Comparison of ENCODE assay signal across 18 cellular contexts in genomic region chr1:167467126-167467725, GRCh38. TPM values are rescaled to one million over a fixed set of nuclear protein-coding genes. Genes with fewer than 3 reads are reported as not detected.
DNase-seq lines count a peak whose midpoint lies in the region; ATAC-seq and TF ChIP-seq lines count a peak whose summit lies in the region.
"Had no signal": no experiment of that assay in that cellular context is flagged by ENCODE, and none has a peak within 500 bp of the region (broad histone marks: within the 10 kb centered on the region; RNA-seq: fewer than 3 reads in every experiment).

No MANE protein-coding gene starts in this region.

- H2AFZ ChIP-seq in DND-41 (ENCODE audit: low read depth, low read length): no peak overlapping the region

- H3K23ac ChIP-seq in mesendoderm (ENCODE audit: low read length): no peak overlapping the region

- TF ChIP-seq POLR2A in spleen (IDR thresholded peaks at IDR 0.05): no peak

- no peak overlapping the region for H2BK15ac ChIP-seq in mesendoderm (replicated peaks; ENCODE audit: low read depth)

- H3K27ac Mint-ChIP-seq in brain: peak overlapping the region in 3 of 5 experiments; percentile 19 to 90 (median 83)

- no peak overlapping the region for H3K4me2 ChIP-seq in DND-41 (ENCODE audit: insufficient read depth, low read length)
- H3K4me2 ChIP-seq in mesendoderm (ENCODE audit: low read length): no peak overlapping the region
- H3K4me2 ChIP-seq: KMS-11 had no signal

- peaks cover 19% of the 10 kb centered on the region for H4K20me1 ChIP-seq in DND-41 (ENCODE audit: insufficient read depth, low read length)

- no CpG with 5 or more reads among the region's 15 CpGs for WGBS in mesendoderm (ENCODE audit: extremely low coverage, insufficient coverage, low lambda C conversion rate)
- WGBS in spleen, 5 donors: 89 to 97% (median 92%) methylated on average over 15 of the region's 15 CpGs

- H3K27me3 Mint-ChIP-seq in brain: peaks cover 3% of the 10 kb centered on the region

- no peak overlapping the region for H4K8ac ChIP-seq in mesendoderm (ENCODE audit: low read depth, low read length)

- H3K27ac ChIP-seq in DND-41 (ENCODE audit: low read length) (peak overlapping the region; percentile 6; the same call in 1 of the 2 replicates), mesendoderm (ENCODE audit: low read depth, low read length) (no peak overlapping the region), spleen (peak overlapping the region in 1 of 8 donors; percentile 14)
- H3K27ac ChIP-seq: body of pancreas, C4-2B, KMS-11, testis had no signal

- peaks cover 48% of the 10 kb centered on the region for H3K4me1 Mint-ChIP-seq in brain

- no peak for DNase-seq in DND-41
- peak; percentile 20 for DNase-seq in MG63
- peak; percentile 43 for DNase-seq in mesendoderm
- no peak for DNase-seq in spleen
- DNase-seq in NCI-H524 treated with DMSO at 0.1 percent for 48 hours (lab: John Stamatoyannopoulos, UW): no peak
- no peak for DNase-seq in activated CD8-positive, alpha-beta memory T cell treated with anti-CD3 and anti-CD28 coated beads for 24 hours
- DNase-seq: activated CD8-positive, alpha-beta memory T cell treated with anti-CD3 and anti-CD28 coated beads, Interleukin-2, amount 50 U/mL, for 4 hours; body of pancreas; left ventricle myocardium superior; NCI-H1694; NCI-H774; SHP77 treated with DMSO at 0.1 percent for 48 hours; testis had no signal

- H3K4me3 ChIP-seq in DND-41 (ENCODE audit: low read depth in 1 of 2, low read length in 2 of 2): no peak overlapping the region
- H3K4me3 ChIP-seq in MG63: no peak overlapping the region
- H3K4me3 ChIP-seq in mesendoderm (ENCODE audit: low read length): no peak overlapping the region
- H3K4me3 ChIP-seq in spleen: no peak overlapping the region
- H3K4me3 ChIP-seq: body of pancreas, testis had no signal

- H3K27me3 ChIP-seq in DND-41 (ENCODE audit: insufficient read depth, low read length, poor library complexity) (no peaks in the 10 kb centered on the region), MG63 (no peaks in the 10 kb centered on the region), mesendoderm (ENCODE audit: insufficient read depth, low read length, poor library complexity) (no peaks in the 10 kb centered on the region), spleen (replicated peaks in 1 of 7) (no peaks in the 10 kb centered on the region)
- H3K27me3 ChIP-seq: body of pancreas, testis had no signal

- H2BK120ac ChIP-seq in mesendoderm (ENCODE audit: low read depth, low read length): no peak overlapping the region

- intact Hi-C loops in spleen (cut with DNase I; ENCODE audit: low total_unique reads): no loop called here

- H3K4me1 ChIP-seq in DND-41 (ENCODE audit: insufficient read depth, low read length) (peaks cover 8% of the 10 kb centered on the region), mesendoderm (ENCODE audit: control insufficient read depth, low read depth, low read length) (no peaks in the 10 kb centered on the region), spleen (peaks cover 0 to 41% (median 6%) of the 10 kb centered on the region in 6 donors)
- H3K4me1 ChIP-seq: body of pancreas had no signal

- H3K56ac ChIP-seq in mesendoderm (ENCODE audit: low read length): no peak overlapping the region

- TF ChIP-seq CTCF in DND-41 (IDR thresholded peaks at IDR 0.05; ENCODE audit: borderline replicate concordance, extremely low read depth, low read length, poor library complexity, severe bottlenecking) (no peak), brain (conservative IDR thresholded peaks at IDR 0.05) (no peak), spleen (IDR thresholded peaks at IDR 0.05 in 8 of 11, conservative IDR thresholded peaks at IDR 0.05 in 3 of 11) (no peak)

- no peak overlapping the region for H3K4me3 Mint-ChIP-seq in brain

- no peaks in the 10 kb centered on the region for H3K79me1 ChIP-seq in mesendoderm (ENCODE audit: low read length)

- H2BK5ac ChIP-seq in mesendoderm (ENCODE audit: low read length): no peak overlapping the region

- no peak overlapping the region for H3K4ac ChIP-seq in mesendoderm (ENCODE audit: low read depth, low read length)

- H3K9me3 ChIP-seq in DND-41 (ENCODE audit: insufficient read depth, low read length, severe bottlenecking): no peaks in the 10 kb centered on the region
- H3K9me3 ChIP-seq in MG63: no peaks in the 10 kb centered on the region
- no peaks in the 10 kb centered on the region for H3K9me3 ChIP-seq in spleen
- H3K9me3 ChIP-seq: body of pancreas, testis had no signal

- H3K9me3 Mint-ChIP-seq in brain: no peaks in the 10 kb centered on the region

- no peak overlapping the region for H3K9ac ChIP-seq in DND-41 (ENCODE audit: low read depth, low read length)
- H3K9ac ChIP-seq in mesendoderm (ENCODE audit: low read length): no peak overlapping the region
- H3K9ac ChIP-seq: KMS-11 had no signal

- peaks cover 30% of the 10 kb centered on the region for H3K36me3 ChIP-seq in DND-41 (ENCODE audit: insufficient read depth, low read length)
- no peaks in the 10 kb centered on the region for H3K36me3 ChIP-seq in MG63
- H3K36me3 ChIP-seq in mesendoderm (ENCODE audit: control insufficient read depth, insufficient read depth, low read length): no peaks in the 10 kb centered on the region
- no peaks in the 10 kb centered on the region for H3K36me3 ChIP-seq in spleen

- H3K18ac ChIP-seq in mesendoderm (ENCODE audit: low read length): peak overlapping the region; percentile 47

- H4K5ac ChIP-seq in mesendoderm (ENCODE audit: low read length): no peak overlapping the region

- ATAC-seq in DND-41 (ENCODE audit: insufficient read depth, low read depth) (no peak), HG02642 (IDR thresholded peaks at IDR 0.05; ENCODE audit: poor library complexity, unreplicated experiment) (no peak)
- ATAC-seq: body of pancreas, left ventricle myocardium superior had no signal

- H3K79me2 ChIP-seq in DND-41 (ENCODE audit: insufficient read depth, low read length): peaks cover 93% of the 10 kb centered on the region
- H3K79me2 ChIP-seq in mesendoderm (ENCODE audit: control insufficient read depth, insufficient read depth, low read length): no peaks in the 10 kb centered on the region

- H3K36me3 Mint-ChIP-seq in brain: no peaks in the 10 kb centered on the region

- H2AK5ac ChIP-seq in mesendoderm (ENCODE audit: low read length): no peak overlapping the region

RNA-seq across cellular contexts. Expression of gene CD247, which starts 51.1 kb away (rescaled TPM):
- 2.5 TPM in 1 of 2 replicates, not detected in the other for total RNA-seq in MG63 (2014; rRNA removed; shearing (Covaris generic); ENCODE audit: low replicate concordance)
- polyA plus RNA-seq in brain (ENCODE audit: insufficient read depth, low read depth, low replicate concordance): 1.0 TPM
- polyA plus RNA-seq in mesendoderm (2013, experiment 1 of 2): 2.9 TPM
- polyA plus RNA-seq in mesendoderm (2013, experiment 2 of 2): 3.9 TPM
- total RNA-seq in spleen: 10 to 100 TPM; 15.8 to 67.1 (median 37.7) TPM
- polyA plus RNA-seq in spleen: 10 to 100 TPM; 16.0 to 17.8 (median 16.3) TPM
- total RNA-seq: glomerular endothelial cell had no signal

Comparison
In these comparisons a context has a peak if more than half of its experiments do, and no peak if none do; other contexts are left out.
1. DNase-seq: peak in MG63 (single experiment) and mesendoderm (single experiment); none in DND-41 (single experiment), spleen (single experiment), NCI-H524 treated with DMSO at 0.1 percent for 48 hours (single experiment) and activated CD8-positive, alpha-beta memory T cell treated with anti-CD3 and anti-CD28 coated beads for 24 hours (single experiment).